ENCODE assay signal across 14 cellular contexts in genomic region chr9:88425538-88425950, GRCh38. TPM values are rescaled to one million over a fixed set of nuclear protein-coding genes. Genes with fewer than 3 reads are reported as not detected.
A peak's percentile ranks its signal among the peaks of the same experiment; 100 is the strongest.
DNase-seq lines count a peak whose midpoint lies in the region; ATAC-seq and TF ChIP-seq lines count a peak whose summit lies in the region.
"Had no signal": no experiment of that assay in that cellular context is flagged by ENCODE, and none has a peak within 500 bp of the region (broad histone marks: within the 10 kb centered on the region; RNA-seq: fewer than 3 reads in every experiment).

No MANE protein-coding gene starts in this region.

- no peak overlapping the region for H3K4me3 ChIP-seq in upper lobe of right lung
- H3K4me3 ChIP-seq: left ventricle myocardium inferior had no signal

- no peaks in the 10 kb centered on the region for H3K4me1 ChIP-seq in upper lobe of right lung

- DNase-seq in HT1080 (ENCODE audit: low read depth) (peak; percentile 56), astrocyte of the hippocampus (ENCODE audit: low read depth, low spot score) (peak; percentile 19), kidney tubule cell (ENCODE audit: low spot score) (peak; percentile 15), upper lobe of right lung (no peak), globus pallidus (ENCODE audit: low spot score) (no peak)
- DNase-seq in activated CD4-positive, alpha-beta T cell treated with anti-CD3 and anti-CD28 coated beads for 48 hours: no peak
- DNase-seq: activated B cell treated with CpG ODN at 0.5 μM for 24 hours; activated T-cell treated with anti-CD3 and anti-CD28 coated beads for 4 hours; COR-L47; left ventricle myocardium inferior; NCI-H187; stimulated activated CD4-positive, alpha-beta T cell treated with anti-CD3 and anti-CD28 coated beads, Interleukin-12 subunit alpha, Interleukin-12 subunit beta, amount 100 ng/mL, for 4 hours had no signal

- no peak overlapping the region for H3K27ac ChIP-seq in upper lobe of right lung
- H3K27ac ChIP-seq: left ventricle myocardium inferior, neutrophil had no signal

- peaks cover 23% of the 10 kb centered on the region for H3K36me3 ChIP-seq in upper lobe of right lung
- H3K36me3 ChIP-seq: neutrophil had no signal

- peak; percentile 58 for ATAC-seq in upper lobe of right lung
- ATAC-seq in GM21515 (IDR thresholded peaks at IDR 0.05; ENCODE audit: unreplicated experiment): no peak

- intact Hi-C loops in upper lobe of right lung (cut with DNase I): no loop called here

- no peaks in the 10 kb centered on the region for H3K27me3 ChIP-seq in upper lobe of right lung
- H3K27me3 ChIP-seq: neutrophil had no signal

- no peak for TF ChIP-seq CTCF in upper lobe of right lung (IDR thresholded peaks at IDR 0.05)

- H3K9me3 ChIP-seq in upper lobe of right lung: no peaks in the 10 kb centered on the region
- H3K9me3 ChIP-seq: neutrophil had no signal

RNA-seq across cellular contexts. Expression of gene SPIN1, which starts 37.3 kb away (rescaled TPM):
- 36.9 and 56.9 TPM in 2 replicates for total RNA-seq in HT1080 (2014; rRNA removed; shearing (Covaris generic))
- polyA plus RNA-seq in HT1080 (2015; cell fraction: cytosol; rRNA removed): 44.5 and 63.5 TPM in 2 replicates
- 45.0 and 46.3 TPM in 2 replicates for polyA plus RNA-seq in HT1080 (2015; cell fraction: nucleus; rRNA removed)
- 69.2 TPM for total RNA-seq in upper lobe of right lung

Comparison
In these comparisons a context has a peak if more than half of its experiments do, and no peak if none do; other contexts are left out.
1. DNase-seq: peak in HT1080 (single experiment), astrocyte of the hippocampus (single experiment) and kidney tubule cell (single experiment); none in upper lobe of right lung (single experiment), activated CD4-positive, alpha-beta T cell treated with anti-CD3 and anti-CD28 coated beads for 48 hours (single experiment) and globus pallidus (single experiment).